21 cellular contexts compared by ENCODE assay signal in genomic region chr11:126124284-126124683, GRCh38.
DNase-seq lines count a peak whose midpoint lies in the region; ATAC-seq, FAIRE-seq and TF ChIP-seq lines count a peak whose summit lies in the region.
"Had no signal": no experiment of that assay in that cellular context is flagged by ENCODE, and none has a peak within 500 bp of the region (broad histone marks: within the 10 kb centered on the region; RNA-seq: fewer than 3 reads in every experiment).

No MANE protein-coding gene starts in this region.

- H3K27me3 ChIP-seq in adipocyte (replicated peaks; ENCODE audit: control insufficient read depth, insufficient read depth, low read length) (no peaks in the 10 kb centered on the region), trophoblast cell (ENCODE audit: insufficient read depth, low read length) (no peaks in the 10 kb centered on the region)
- H3K27me3 ChIP-seq: esophagus squamous epithelium, SJSA1 had no signal

- WGBS in trophoblast cell (ENCODE audit: extremely low coverage, insufficient coverage, insufficient read length), result no CpG with 5 or more reads among the region's 5 CpGs

- no peak overlapping the region for H4K8ac ChIP-seq in trophoblast cell (ENCODE audit: low read depth, low read length)

- peak overlapping the region; percentile 55 for H3K4me3 ChIP-seq in adipocyte (ENCODE audit: low read length)
- no peak overlapping the region for H3K4me3 ChIP-seq in trophoblast cell (ENCODE audit: low read depth, low read length)
- H3K4me3 ChIP-seq: esophagus squamous epithelium, SJSA1 had no signal

- H3K36me3 ChIP-seq in adipocyte (ENCODE audit: control insufficient read depth, insufficient read depth, low read length, severe bottlenecking) (no peaks in the 10 kb centered on the region), trophoblast cell (ENCODE audit: control insufficient read depth in 1 of 2, insufficient read depth in 2 of 2, low read length in 2 of 2) (no peaks in the 10 kb centered on the region)
- H3K36me3 ChIP-seq: esophagus squamous epithelium, neutrophil, SJSA1 had no signal

- peak overlapping the region; percentile 59 for H4K91ac ChIP-seq in trophoblast cell (ENCODE audit: low read depth, low read length)

- DNase-seq in DMS53 (lab: John Stamatoyannopoulos, UW) (peak; percentile 62), NCI-H1105 (lab: John Stamatoyannopoulos, UW) (peak; percentile 49), adipocyte (ENCODE audit: low read depth) (no peak), trophoblast cell (no peak), GM10248 (ENCODE audit: extremely low spot score) (no peak), H54 (ENCODE audit: insufficient read length, low spot score) (no peak)
- DNase-seq: activated B cell treated with CpG ODN at 0.5 μM for 24 hours; activated naive CD4-positive, alpha-beta T cell treated with anti-CD3 and anti-CD28 coated beads, Interleukin-2, amount 50 U/mL, for 16 hours; activated T-cell treated with anti-CD3 and anti-CD28 coated beads, Interleukin-2, amount 50 U/mL, for 4 hours; CD8-positive, alpha-beta T cell; cerebellar nuclear complex; effector CD8-positive, alpha-beta T cell; esophagus squamous epithelium; stimulated activated CD4-positive, alpha-beta T cell treated with anti-CD3 and anti-CD28 coated beads, Interleukin-12 subunit alpha, Interleukin-12 subunit beta, amount 100 ng/mL, for 4 hours; stimulated activated CD8-positive, alpha-beta memory T cell treated with anti-CD3 and anti-CD28 coated beads, Interleukin-4, amount 100 ng/mL, for 48 hours had no signal

- no peaks in the 10 kb centered on the region for H3K79me2 ChIP-seq in trophoblast cell (ENCODE audit: control insufficient read depth, insufficient read depth, low read length, poor library complexity)

- no peak overlapping the region for H3K4me2 ChIP-seq in trophoblast cell (ENCODE audit: low read length)

- ATAC-seq in GM21528 (IDR thresholded peaks at IDR 0.05; ENCODE audit: low FRiP score, unreplicated experiment), result no peak
- no peak for ATAC-seq in HG02678 (IDR thresholded peaks at IDR 0.05; ENCODE audit: unreplicated experiment)
- ATAC-seq: activated T-cell treated with anti-CD3 and anti-CD28 coated beads, Interleukin-2, amount 50 U/mL, for 4 hours; CD8-positive, alpha-beta T cell; left lobe of liver had no signal

- H3K4me1 ChIP-seq in adipocyte (ENCODE audit: control insufficient read depth, insufficient read depth, low read length) (peaks cover 50% of the 10 kb centered on the region), trophoblast cell (ENCODE audit: control insufficient read depth in 1 of 2, insufficient read depth in 2 of 2, low read length in 2 of 2) (peaks cover 3% of the 10 kb centered on the region in 2 experiments)
- H3K4me1 ChIP-seq: SJSA1 had no signal

- H3K9ac ChIP-seq in adipocyte (ENCODE audit: low read length) (peak overlapping the region; percentile 67), trophoblast cell (ENCODE audit: low read length) (no peak overlapping the region)

- peak overlapping the region; percentile 58 for H3K18ac ChIP-seq in trophoblast cell (ENCODE audit: low read length)

- no peak for TF ChIP-seq CTCF in GM10248 (IDR thresholded peaks at IDR 0.05; ENCODE audit: control extremely low read depth, extremely low read depth, low read depth, missing control alignments)

- H4K12ac ChIP-seq in trophoblast cell (ENCODE audit: low read depth, low read length), result no peak overlapping the region

- no peak overlapping the region for H3K23ac ChIP-seq in trophoblast cell (ENCODE audit: low read length)

- TF ChIP-seq POLR2A in H54 (IDR thresholded peaks at IDR 0.05; ENCODE audit: low read depth, low read length), result no peak

- CTCF ChIA-PET in GM10248 (lab: Yijun Ruan, JAX), result no interaction called here

- H2BK120ac ChIP-seq in trophoblast cell (ENCODE audit: insufficient read depth, low read length, poor library complexity), result no peak overlapping the region

- H3K9me3 ChIP-seq in adipocyte (ENCODE audit: control insufficient read depth, low read length) (no peaks in the 10 kb centered on the region), trophoblast cell (ENCODE audit: insufficient read depth, low read depth, low read length) (peaks cover 2% of the 10 kb centered on the region)
- H3K9me3 ChIP-seq: esophagus squamous epithelium, neutrophil, SJSA1 had no signal

- FAIRE-seq in H54 (lab: Jason Lieb, UNC), result no peak
- FAIRE-seq: astrocyte had no signal

- peak overlapping the region; percentile 45 for H2AK5ac ChIP-seq in trophoblast cell (ENCODE audit: low read length)

- H3K27ac ChIP-seq in trophoblast cell (ENCODE audit: low read depth, low read length), result peak overlapping the region; percentile 23
- H3K27ac ChIP-seq: neutrophil, SJSA1 had no signal

- H3K4ac ChIP-seq in trophoblast cell (ENCODE audit: low read depth, low read length), result no peak overlapping the region

- H2BK5ac ChIP-seq in trophoblast cell (ENCODE audit: low read depth, low read length, poor library complexity), result no peak overlapping the region

- H3K79me1 ChIP-seq in trophoblast cell (ENCODE audit: low read length), result peaks cover 3% of the 10 kb centered on the region

- POLR2A ChIA-PET in GM10248 (lab: Yijun Ruan, JAX), result no interaction called here

- H3K14ac ChIP-seq in trophoblast cell (ENCODE audit: low read length), result peak overlapping the region; percentile 24

- H2AFZ ChIP-seq in trophoblast cell (ENCODE audit: insufficient read depth, low read length, poor library complexity), result no peak overlapping the region

- H2BK12ac ChIP-seq in trophoblast cell (ENCODE audit: low read length), result peak overlapping the region; percentile 59

Comparison
In these comparisons a context has a peak if more than half of its experiments do, and no peak if none do; other contexts are left out.
1. DNase-seq: peak in DMS53 (single experiment) and NCI-H1105 (single experiment); none in adipocyte (single experiment), trophoblast cell (0 of 2), GM10248 (single experiment) and H54 (single experiment).